8 cellular contexts compared by ENCODE assay signal in the genomic region with DNA sequence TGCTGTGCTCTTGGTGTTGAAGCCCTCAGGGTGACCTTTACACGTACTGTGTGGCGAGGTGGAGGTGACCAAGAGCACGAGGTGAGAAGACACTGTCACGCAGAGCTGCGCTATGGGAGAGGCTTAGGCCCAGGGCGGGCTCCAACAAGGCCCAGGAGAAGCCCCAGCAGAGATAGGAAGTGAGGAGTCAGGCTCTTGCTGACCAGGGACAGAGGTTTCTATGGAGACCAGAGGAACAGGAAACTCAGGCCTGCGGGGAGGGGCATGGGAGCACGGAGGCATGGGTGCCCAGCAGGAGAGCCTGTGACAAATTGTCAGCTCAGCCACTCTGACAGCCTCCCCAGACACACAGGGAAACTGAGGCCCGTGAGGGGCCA. TPM values are rescaled to one million over a fixed set of nuclear protein-coding genes. Genes with fewer than 3 reads are reported as not detected.
DNase-seq lines count a peak whose midpoint lies in the region; ATAC-seq lines count a peak whose summit lies in the region.

No MANE protein-coding gene starts in this region.

- no peaks in the 10 kb centered on the region for H3K36me3 Mint-ChIP-seq in activated naive CD8-positive, alpha-beta T cell treated with anti-CD3 and anti-CD28 coated beads, Interleukin-2, amount 10 ng/mL, durations not matched to agents 7 days and 5 days

- H3K27ac ChIP-seq in skeletal muscle tissue (ENCODE audit: low read depth, low read length), result peak overlapping the region; percentile 98

- H3K9ac ChIP-seq in skeletal muscle tissue (ENCODE audit: low read depth in 1 of 3, low read length in 3 of 3), result peak overlapping the region; percentile 96 to 100 (median 98)

- H3K27me3 Mint-ChIP-seq in activated naive CD8-positive, alpha-beta T cell treated with anti-CD3 and anti-CD28 coated beads, Interleukin-2, amount 10 ng/mL, durations not matched to agents 7 days and 5 days, result no peaks in the 10 kb centered on the region

- no peaks in the 10 kb centered on the region for H3K9me3 ChIP-seq in skeletal muscle tissue (ENCODE audit: control insufficient read depth in 3 of 3, low read length in 3 of 3)

- peaks cover 22% of the 10 kb centered on the region for H3K4me1 Mint-ChIP-seq in activated naive CD8-positive, alpha-beta T cell treated with anti-CD3 and anti-CD28 coated beads, Interleukin-2, amount 10 ng/mL, durations not matched to agents 7 days and 5 days

- ATAC-seq in activated naive CD8-positive, alpha-beta T cell treated with anti-CD3 and anti-CD28 coated beads, Interleukin-2, amount 10 ng/mL, durations not matched to agents 7 days and 5 days (ENCODE audit: low read depth), result no peak
- ATAC-seq in left ventricle myocardium superior (peak; percentile 52), GM18511 (IDR thresholded peaks at IDR 0.05; ENCODE audit: unreplicated experiment) (no peak), HG03439 (IDR thresholded peaks at IDR 0.05; ENCODE audit: unreplicated experiment) (no peak)

- no peaks in the 10 kb centered on the region for H3K9me3 Mint-ChIP-seq in activated naive CD8-positive, alpha-beta T cell treated with anti-CD3 and anti-CD28 coated beads, Interleukin-2, amount 10 ng/mL, durations not matched to agents 7 days and 5 days

- H3K27me3 ChIP-seq in skeletal muscle tissue (ENCODE audit: control insufficient read depth in 3 of 3, insufficient read depth in 3 of 3, low read length in 3 of 3), result no peaks in the 10 kb centered on the region

- POLR2A ChIA-PET in activated naive CD8-positive, alpha-beta T cell treated with anti-CD3 and anti-CD28 coated beads, Interleukin-2, amount 10 ng/mL, durations not matched to agents 7 days and 5 days (lab: Charles Lee), result interaction anchor here (1.1 to 3.9 kb wide), 2 partner anchors 10 to 17 kb away, joined by 3 to 18 read pairs; no protein-coding TSS in a partner anchor

- peaks cover 2 to 27% (median 10%) of the 10 kb centered on the region in 3 donors for H3K36me3 ChIP-seq in skeletal muscle tissue (ENCODE audit: control insufficient read depth in 3 of 3, insufficient read depth in 3 of 3, low read length in 3 of 3)

- peaks cover 56 to 71% (median 70%) of the 10 kb centered on the region in 3 donors for H3K4me1 ChIP-seq in skeletal muscle tissue (ENCODE audit: control insufficient read depth in 3 of 3, insufficient read depth in 3 of 3, low read length in 3 of 3)

- peak overlapping the region; percentile 81 for H3K27ac Mint-ChIP-seq in activated naive CD8-positive, alpha-beta T cell treated with anti-CD3 and anti-CD28 coated beads, Interleukin-2, amount 10 ng/mL, durations not matched to agents 7 days and 5 days

- H3K4me3 ChIP-seq in skeletal muscle tissue (ENCODE audit: low read length in 3 of 3), result peak overlapping the region; percentile 73 to 93 (median 79)

- DNase-seq in A172 (ENCODE audit: low spot score), result peak; percentile 94
- DNase-seq in HT1080 (ENCODE audit: low read depth), result peak; percentile 90
- no peak for DNase-seq in activated naive CD8-positive, alpha-beta T cell treated with anti-CD3 and anti-CD28 coated beads, Interleukin-2, amount 10 ng/mL, durations not matched to agents 7 days and 5 days
- peak; percentile 71 for DNase-seq in left ventricle myocardium superior
- DNase-seq in NCI-H2107 (lab: John Stamatoyannopoulos, UW), result no peak

- intact Hi-C loops in left ventricle myocardium superior (cut with micrococcal nuclease), result no loop called here

- H3K4me3 Mint-ChIP-seq in activated naive CD8-positive, alpha-beta T cell treated with anti-CD3 and anti-CD28 coated beads, Interleukin-2, amount 10 ng/mL, durations not matched to agents 7 days and 5 days, result peak overlapping the region; percentile 58

RNA-seq across cellular contexts. Expression of gene DGKZ, which starts 15.8 kb away (rescaled TPM):
- total RNA-seq in A172 (2014; rRNA removed; shearing (Covaris generic)), result 88.1 and 89.0 TPM in 2 replicates
- total RNA-seq in HT1080 (2014; rRNA removed; shearing (Covaris generic)), result 107 and 115 TPM in 2 replicates
- polyA plus RNA-seq in HT1080 (2015; cell fraction: cytosol; rRNA removed), result 54.7 and 59.2 TPM in 2 replicates
- polyA plus RNA-seq in HT1080 (2015; cell fraction: nucleus; rRNA removed), result 70.9 and 71.9 TPM in 2 replicates
- 100 to 1,000 TPM; 160 to 163 TPM for total RNA-seq in activated naive CD8-positive, alpha-beta T cell treated with anti-CD3 and anti-CD28 coated beads, Interleukin-2, amount 10 ng/mL, durations not matched to agents 7 days and 5 days
- total RNA-seq in left ventricle myocardium superior (71.7 TPM), skeletal muscle tissue (22.4 TPM)

RNA-seq across cellular contexts. Expression of gene MDK, which starts 18.4 kb away (rescaled TPM):
- 8.9 and 13.3 TPM in 2 replicates for total RNA-seq in A172 (2014; rRNA removed; shearing (Covaris generic))
- 40.5 and 54.9 TPM in 2 replicates for total RNA-seq in HT1080 (2014; rRNA removed; shearing (Covaris generic))
- 27.9 and 33.8 TPM in 2 replicates for polyA plus RNA-seq in HT1080 (2015; cell fraction: cytosol; rRNA removed)
- 12.1 and 15.8 TPM in 2 replicates for polyA plus RNA-seq in HT1080 (2015; cell fraction: nucleus; rRNA removed)
- 1 to 10 TPM; 6.9 to 7.4 TPM for total RNA-seq in activated naive CD8-positive, alpha-beta T cell treated with anti-CD3 and anti-CD28 coated beads, Interleukin-2, amount 10 ng/mL, durations not matched to agents 7 days and 5 days
- total RNA-seq in left ventricle myocardium superior (5.7 TPM), skeletal muscle tissue (28.2 TPM)

RNA-seq across cellular contexts. Expression of gene CHRM4, which starts 28.6 kb away (rescaled TPM):
- 4.0 and 5.5 TPM in 2 replicates for total RNA-seq in A172 (2014; rRNA removed; shearing (Covaris generic))
- total RNA-seq in HT1080 (2014; rRNA removed; shearing (Covaris generic)), result 0.40 and 0.57 TPM in 2 replicates
- 0.42 and 0.59 TPM in 2 replicates for polyA plus RNA-seq in HT1080 (2015; cell fraction: cytosol; rRNA removed)
- 0.35 and 0.40 TPM in 2 replicates for polyA plus RNA-seq in HT1080 (2015; cell fraction: nucleus; rRNA removed)
- under 1 TPM; 0.19 to 0.40 TPM for total RNA-seq in activated naive CD8-positive, alpha-beta T cell treated with anti-CD3 and anti-CD28 coated beads, Interleukin-2, amount 10 ng/mL, durations not matched to agents 7 days and 5 days
- total RNA-seq in left ventricle myocardium superior (not detected), skeletal muscle tissue (not detected)

Comparison
In these comparisons a context has a peak if more than half of its experiments do, and no peak if none do; other contexts are left out.
1. DNase-seq: peak in A172 (single experiment), HT1080 (single experiment) and left ventricle myocardium superior (single experiment); none in activated naive CD8-positive, alpha-beta T cell treated with anti-CD3 and anti-CD28 coated beads, Interleukin-2, amount 10 ng/mL, durations not matched to agents 7 days and 5 days (single experiment) and NCI-H2107 (single experiment).